In the genomic region with DNA sequence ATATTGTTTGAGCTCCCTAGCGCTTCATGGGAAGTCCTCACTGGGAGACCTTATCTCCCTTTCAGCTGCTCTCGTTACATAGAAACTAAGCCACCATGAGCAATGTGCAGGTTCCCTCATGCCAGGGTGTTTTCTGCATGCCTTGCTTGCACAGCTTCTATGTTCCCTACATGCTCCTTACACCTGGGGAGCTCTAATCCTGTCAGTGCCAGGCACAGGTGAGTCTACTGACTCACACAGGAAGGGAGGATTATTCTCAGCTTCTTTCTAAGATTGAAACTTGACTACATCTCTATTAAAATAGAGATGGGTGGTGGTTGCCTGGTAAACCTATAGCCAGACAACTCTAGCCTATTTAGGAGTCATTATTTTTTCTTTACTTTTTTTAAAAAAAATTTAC, we compare ENCODE assay signal across 34 cellular contexts.
"Had no signal": no experiment of that assay in that cellular context is flagged by ENCODE, and none has a peak within 500 bp of the region (broad histone marks: within the 10 kb centered on the region; RNA-seq: fewer than 3 reads in every experiment).

No MANE protein-coding gene starts in this region.

- H3K27me3 ChIP-seq: brain microvascular endothelial cell, cardiac muscle cell, colonic mucosa, esophagus squamous epithelium had no signal

- H3K4me1 ChIP-seq: colonic mucosa, esophagus squamous epithelium had no signal

- DNase-seq: activated B cell treated with CpG ODN at 0.5 μM for 24 hours; activated CD4-positive, alpha-beta T cell treated with anti-CD3 and anti-CD28 coated beads for 48 hours; activated CD4-positive, alpha-beta T cell treated with anti-CD3 and anti-CD28 coated beads, Interleukin-2, amount 50 U/mL, for 1 hour; activated CD4-positive, alpha-beta T cell treated with anti-CD3 and anti-CD28 coated beads, Interleukin-2, amount 50 U/mL, for 48 hours; activated CD8-positive, alpha-beta memory T cell treated with anti-CD3 and anti-CD28 coated beads for 24 hours; activated CD8-positive, alpha-beta T cell treated with anti-CD3 and anti-CD28 coated beads for 36 hours; activated effector memory CD4-positive, alpha-beta T cell treated with Interleukin-2 at 50 U/mL for 16 hours; activated gamma-delta T cell treated with Interleukin-2 at 50 U/mL for 16 hours; activated naive CD4-positive, alpha-beta T cell treated with anti-CD3 and anti-CD28 coated beads, Interleukin-2, amount 50 U/mL, for 16 hours; activated naive CD4-positive, alpha-beta T cell treated with Interleukin-2 at 50 U/mL for 16 hours; activated T-cell treated with anti-CD3 and anti-CD28 coated beads, Interleukin-2, amount 50 U/mL, for 4 hours; amniotic stem cell; anterior cingulate cortex; brain microvascular endothelial cell; central memory CD4-positive, alpha-beta T cell; cerebellar nuclear complex; colonic mucosa; effector CD8-positive, alpha-beta T cell; erythroblast; esophagus squamous epithelium; head of caudate nucleus; hippocampal formation; T-helper 1 cell; T-helper 17 cell; T1000; WERI-Rb-1 had no signal

- H3K36me3 ChIP-seq: brain microvascular endothelial cell, cardiac muscle cell, colonic mucosa, esophagus squamous epithelium, WERI-Rb-1 had no signal

- ATAC-seq: activated CD4-positive, CD25-positive, alpha-beta regulatory T cell treated with anti-CD3 and anti-CD28 coated beads, Interleukin-2, amount 50 U/mL, for 24 hours; activated CD8-positive, alpha-beta T cell treated with anti-CD3 and anti-CD28 coated beads for 36 hours; activated T-cell treated with anti-CD3 and anti-CD28 coated beads, Interleukin-2, amount 50 U/mL, for 4 hours; activated T-helper 17 cell treated with anti-CD3 and anti-CD28 coated beads, Interleukin-2, amount 50 U/mL, for 72 hours; T-helper 17 cell had no signal

- H3K4me3 ChIP-seq: cardiac muscle cell, colonic mucosa, esophagus squamous epithelium had no signal

- H3K9me3 ChIP-seq: colonic mucosa, esophagus squamous epithelium had no signal

- FAIRE-seq: astrocyte, endometrium, endothelial cell of umbilical vein, frontal cortex, TTC549 had no signal

- H3K27ac ChIP-seq: brain microvascular endothelial cell, cardiac muscle cell, colonic mucosa, esophagus squamous epithelium, WERI-Rb-1 had no signal
